ENCODE assay signal across 25 cellular contexts in genomic region chr12:15620726-15621125, GRCh38.
DNase-seq lines count a peak whose midpoint lies in the region; ATAC-seq, FAIRE-seq and TF ChIP-seq lines count a peak whose summit lies in the region.
"Had no signal": no experiment of that assay in that cellular context is flagged by ENCODE, and none has a peak within 500 bp of the region (broad histone marks: within the 10 kb centered on the region; RNA-seq: fewer than 3 reads in every experiment).

No MANE protein-coding gene starts in this region.

- H3K4me1 ChIP-seq in HepG2 (ENCODE audit: insufficient read depth, low read length) (peaks cover 38% of the 10 kb centered on the region), right lobe of liver (no peaks in the 10 kb centered on the region), SJSA1 (replicated peaks) (peaks cover 15% of the 10 kb centered on the region), fibroblast of lung (ENCODE audit: control insufficient read depth, extremely low read depth, insufficient read depth, low read length) (no peaks in the 10 kb centered on the region)
- H3K4me1 ChIP-seq: Peyer's patch had no signal

- no peak for TF ChIP-seq CTCF in HepG2 (CRISPR knock-in tag; IDR thresholded peaks at IDR 0.05)
- TF ChIP-seq CTCF in right lobe of liver (IDR thresholded peaks at IDR 0.05) = no peak
- no peak for TF ChIP-seq CTCF in fibroblast of lung (conservative IDR thresholded peaks at IDR 0.05 in 1 of 2, IDR thresholded peaks at IDR 0.05 in 1 of 2; ENCODE audit: low read depth in 1 of 2, low read length in 2 of 2)
- no peak for TF ChIP-seq CTCF in lower leg skin (IDR thresholded peaks at IDR 0.05)

- H3K9ac ChIP-seq in HepG2 (ENCODE audit: insufficient read depth, low read depth, low read length) (no peak overlapping the region), fibroblast of lung (ENCODE audit: insufficient read depth, low read length) (no peak overlapping the region)
- H3K9ac ChIP-seq: BLaER1 treated with 17β-estradiol and CSF1 and Interleukin-3, amounts not matched to agents 10 nM and 100 nM; SK-N-SH had no signal

- H3K4me2 ChIP-seq in HepG2 (ENCODE audit: low read depth, low read length) = no peak overlapping the region
- H3K4me2 ChIP-seq in fibroblast of lung (ENCODE audit: extremely low read depth, insufficient read depth, low read length) = peak overlapping the region; percentile 10
- H3K4me2 ChIP-seq: BLaER1 treated with 17β-estradiol and CSF1 and Interleukin-3, amounts not matched to agents 10 nM and 100 nM; SK-N-SH had no signal

- WGBS in HepG2 (ENCODE audit: low lambda C conversion rate) = 100% methylated on average over 1 of the region's 1 CpG
- WGBS in right lobe of liver (ENCODE audit: insufficient coverage, low coverage, low lambda C conversion rate, missing lambda C conversion rate) = 62% methylated on average over 1 of the region's 1 CpG
- 83 to 85% methylated on average over 1 of the region's 1 CpG for WGBS in lower leg skin, 2 donors

- POLR2A ChIA-PET in HepG2 (lab: Yijun Ruan, JAX) = no interaction called here

- H3K9me3 ChIP-seq in HepG2 (ENCODE audit: low read length) (peaks cover 9% of the 10 kb centered on the region), right lobe of liver (peaks cover 0 to 2% (median 0%) of the 10 kb centered on the region in 4 donors), SJSA1 (replicated peaks) (no peaks in the 10 kb centered on the region), fibroblast of lung (ENCODE audit: control insufficient read depth, insufficient read depth, low read depth, low read length) (no peaks in the 10 kb centered on the region)
- H3K9me3 ChIP-seq: HAP-1, Peyer's patch, SK-N-SH had no signal

- DNase-seq in HepG2 (ENCODE audit: low spot score) (no peak), right lobe of liver (no peak), SJSA1 (ENCODE audit: low read depth in 1 of 2, low spot score in 2 of 2) (peak in 1 of 2 experiments; percentile 33), fibroblast of lung (ENCODE audit: low read depth in 2 of 2) (no peak), lower leg skin (ENCODE audit: low spot score in 2 of 2) (no peak), 8988T (no peak), NCI-H2107 treated with DMSO at 0.1 percent for 48 hours (lab: John Stamatoyannopoulos, UW; ENCODE audit: unreplicated experiment) (no peak)
- no peak for DNase-seq in activated CD4-positive, alpha-beta T cell treated with anti-CD3 and anti-CD28 coated beads, Interleukin-2, amount 50 U/mL, for 1 hour
- DNase-seq: AML-193; CD4-positive, alpha-beta T cell; GOT3; KG1; MG63; NCI-H1048; NCI-H1694; NCI-H2029 treated with DMSO at 0.1 percent for 48 hours; NCI-H2227 treated with DMSO at 0.1 percent for 48 hours; NCI-H526 treated with DMSO at 0.1 percent for 48 hours; Peyer's patch; SIG-M5; SK-N-SH had no signal

- in situ Hi-C loops in HepG2 (cut with HindIII; ENCODE audit: extremely low pct_ligation_motif_present, low pct_unique_long_range_greater_than_20kb) = no loop called here

- H4K20me1 ChIP-seq in HepG2 (ENCODE audit: insufficient read depth, low read length) (no peaks in the 10 kb centered on the region), fibroblast of lung (ENCODE audit: control insufficient read depth, extremely low read depth, insufficient read depth, low read length) (no peaks in the 10 kb centered on the region)
- H4K20me1 ChIP-seq: BLaER1 treated with 17β-estradiol and CSF1 and Interleukin-3, amounts not matched to agents 10 nM and 100 nM had no signal

- no peak overlapping the region for H3K4me3 ChIP-seq in HepG2 (replicated peaks in 1 of 3; ENCODE audit: insufficient read depth in 1 of 3, low read depth in 2 of 3, low read length in 3 of 3)
- no peak overlapping the region for H3K4me3 ChIP-seq in right lobe of liver
- H3K4me3 ChIP-seq in SJSA1 = no peak overlapping the region
- no peak overlapping the region for H3K4me3 ChIP-seq in fibroblast of lung (replicated peaks in 1 of 4; ENCODE audit: control extremely low read depth in 1 of 4, insufficient read depth in 1 of 4, low read depth in 3 of 4, low read length in 4 of 4)
- H3K4me3 ChIP-seq in lower leg skin (ENCODE audit: low read depth, poor library complexity, severe bottlenecking) = no peak overlapping the region
- H3K4me3 ChIP-seq: BLaER1 treated with 17β-estradiol and CSF1 and Interleukin-3, amounts not matched to agents 10 nM and 100 nM; HAP-1; MG63; Peyer's patch had no signal

- BruUV-seq in HepG2 (replicated peaks; lab: Mats Ljungman, UMichigan) = TSS peak; percentile 15

- H3K27ac ChIP-seq in HepG2 (ENCODE audit: extremely low read length, insufficient read depth, low read length) (no peak overlapping the region), right lobe of liver (no peak overlapping the region), SJSA1 (peak overlapping the region; percentile 14; the same call in 1 of the 2 replicates), fibroblast of lung (ENCODE audit: insufficient read depth, low read length) (no peak overlapping the region)
- H3K27ac ChIP-seq: BLaER1 treated with 17β-estradiol and CSF1 and Interleukin-3, amounts not matched to agents 10 nM and 100 nM; Peyer's patch had no signal

- H2AFZ ChIP-seq in HepG2 (ENCODE audit: low read length) (no peak overlapping the region), fibroblast of lung (ENCODE audit: low read length) (no peak overlapping the region)

- FAIRE-seq in HepG2 (lab: Jason Lieb, UNC) = no peak
- FAIRE-seq: G401.6, HTR-8/SVneo had no signal

- peaks cover 4 to 14% of the 10 kb centered on the region in 2 experiments; a peak in 4 of 5 replicates for H3K36me3 ChIP-seq in HepG2 (replicated peaks in 1 of 2; ENCODE audit: control insufficient read depth in 1 of 2, insufficient read depth in 2 of 2, low read length in 2 of 2)
- peaks cover 0 to 9% (median 2%) of the 10 kb centered on the region in 4 donors for H3K36me3 ChIP-seq in right lobe of liver
- no peaks in the 10 kb centered on the region for H3K36me3 ChIP-seq in SJSA1
- H3K36me3 ChIP-seq in fibroblast of lung (ENCODE audit: control insufficient read depth, insufficient read depth, low read length) = peaks cover 8% of the 10 kb centered on the region
- H3K36me3 ChIP-seq: HAP-1 had no signal

- TF ChIP-seq EP300 in HepG2 (IDR thresholded peaks at IDR 0.05; ENCODE audit: low read depth in 2 of 2, low read length in 2 of 2) (no peak), HepG2 (CRISPR knock-in tag; IDR thresholded peaks at IDR 0.05; ENCODE audit: borderline replicate concordance) (no peak)

- CTCF ChIA-PET in HepG2 (lab: Yijun Ruan, JAX; ENCODE audit: low intra/inter-chr PET ratio, low total read pairs) = no interaction called here

- no peak for TF ChIP-seq RAD21 in HepG2 (CRISPR knock-in tag; IDR thresholded peaks at IDR 0.05)

- H3K79me2 ChIP-seq in HepG2 (ENCODE audit: insufficient read depth, low read length) = no peaks in the 10 kb centered on the region
- H3K79me2 ChIP-seq in fibroblast of lung (ENCODE audit: control insufficient read depth, insufficient read depth, low read length) = no peaks in the 10 kb centered on the region

- no peak for TF ChIP-seq POLR2A in HepG2 (IDR thresholded peaks at IDR 0.05; ENCODE audit: insufficient read depth in 1 of 2, low read depth in 2 of 2, low read length in 2 of 2)
- TF ChIP-seq POLR2A in right lobe of liver (IDR thresholded peaks at IDR 0.05) = no peak
- TF ChIP-seq POLR2A in lower leg skin (IDR thresholded peaks at IDR 0.05) = no peak

- no peak for ATAC-seq in HepG2
- no peak for ATAC-seq in right lobe of liver

- intact Hi-C loops in HepG2 (cut with micrococcal nuclease; ENCODE audit: unreplicated experiment) = no loop called here
- intact Hi-C loops in right lobe of liver (cut with DNase I) = no loop called here
- intact Hi-C loops in lower leg skin (cut with DNase I; ENCODE audit: low total_unique reads) = no loop called here

- H3K27me3 ChIP-seq in HepG2 (ENCODE audit: control insufficient read depth in 1 of 2, insufficient read depth in 2 of 2, low read length in 2 of 2) (no peaks in the 10 kb centered on the region), right lobe of liver (no peaks in the 10 kb centered on the region), SJSA1 (replicated peaks) (no peaks in the 10 kb centered on the region), fibroblast of lung (ENCODE audit: control insufficient read depth, insufficient read depth, low read length) (no peaks in the 10 kb centered on the region)
- H3K27me3 ChIP-seq: BLaER1 treated with 17β-estradiol and CSF1 and Interleukin-3, amounts not matched to agents 10 nM and 100 nM; MG63; Peyer's patch had no signal

TF ChIP-seq in HepG2, 621 proteins besides CTCF, POLR2A, EP300 and RAD21 (continues in another document):
- TF ChIP-seq CREM (IDR thresholded peaks at IDR 0.05) = no peak
- TF ChIP-seq CREM (CRISPR knock-in tag; IDR thresholded peaks at IDR 0.05) = no peak
- no peak for TF ChIP-seq ZNF878 (CRISPR knock-in tag; IDR thresholded peaks at IDR 0.05)
